ENCODE assay signal across 1 cellular context in the genomic region with DNA sequence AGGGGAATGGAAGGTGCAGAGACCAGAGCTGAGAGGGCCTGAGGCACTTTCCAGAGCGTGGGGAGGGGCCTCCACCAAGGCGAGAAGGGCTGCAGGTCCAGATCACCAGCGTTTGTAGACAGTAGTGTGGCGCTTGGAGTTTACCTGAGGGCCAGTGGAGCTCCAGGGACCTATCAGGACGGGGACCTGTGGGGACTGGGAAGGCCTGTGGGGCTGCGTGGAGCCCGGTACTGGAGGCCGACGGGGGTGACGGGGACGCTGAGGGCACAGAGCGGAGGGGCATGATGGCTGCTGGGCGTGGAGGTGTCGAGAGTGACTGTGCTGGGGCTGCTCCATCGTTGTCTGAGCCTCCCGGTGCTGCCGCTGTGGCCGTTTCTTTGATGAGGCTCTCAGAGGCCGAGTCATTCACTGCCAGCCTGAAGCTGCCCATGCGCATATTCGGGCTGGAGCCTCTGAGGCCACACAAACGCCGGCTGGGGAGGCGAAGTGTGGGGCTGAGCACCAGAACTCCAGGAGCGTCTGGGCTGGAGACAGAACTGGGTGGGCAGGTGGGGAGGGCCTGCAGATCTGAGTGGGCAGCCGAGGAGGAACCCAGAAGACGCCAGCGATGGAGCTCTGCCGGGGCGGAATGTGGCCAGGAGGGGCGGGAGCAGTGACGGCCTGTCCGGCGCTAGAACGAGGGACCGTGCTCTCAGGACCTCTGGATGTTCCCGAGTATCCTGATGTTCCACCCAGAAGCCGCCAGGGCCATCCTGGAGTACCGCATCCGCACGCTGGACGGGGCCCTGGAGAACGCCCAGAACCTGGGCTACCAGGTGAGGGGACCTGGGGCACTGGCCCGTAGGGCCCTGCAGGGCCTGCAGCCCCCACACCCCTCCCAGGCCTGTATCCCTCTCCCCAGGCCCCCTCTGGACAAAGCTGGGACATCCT.
TF ChIP-seq lines count a peak whose summit lies in the region.

No MANE protein-coding gene starts in this region.

TF ChIP-seq in GM23338, 12 proteins besides CTCF, POLR2A, EP300 and RAD21 (continued from another document):
- no peak for TF ChIP-seq POLR2AphosphoS5 (IDR thresholded peaks at IDR 0.05; ENCODE audit: low read depth)
- TF ChIP-seq EZH2phosphoT487 (IDR thresholded peaks at IDR 0.05; ENCODE audit: unreplicated experiment): no peak
- TF ChIP-seq ZNF331 (CRISPR knock-in tag; IDR thresholded peaks at IDR 0.05; ENCODE audit: low read depth): no peak
TF ChIP-seq in GM23338: peak in this region for 0.
